Comparison of ENCODE assay signal across 19 cellular contexts in the genomic region with DNA sequence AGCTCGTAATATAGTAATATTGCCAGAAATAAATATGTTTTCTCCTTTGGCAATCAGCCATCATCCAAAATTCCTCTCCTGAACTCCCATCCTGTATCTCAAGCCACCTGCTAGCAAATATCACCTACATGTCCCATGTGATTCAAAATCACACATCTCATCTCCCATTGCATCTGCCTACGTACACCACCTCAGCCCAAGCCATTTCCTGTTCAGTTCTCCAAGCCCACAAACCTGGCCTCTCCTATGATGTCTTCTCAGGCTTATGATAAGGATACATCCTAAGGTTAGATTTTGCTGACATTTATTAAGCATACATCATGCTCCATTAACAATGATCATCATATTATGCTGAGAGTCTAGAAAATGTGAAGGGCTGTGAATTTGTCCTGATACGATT.
"Had no signal": no experiment of that assay in that cellular context is flagged by ENCODE, and none has a peak within 500 bp of the region (broad histone marks: within the 10 kb centered on the region; RNA-seq: fewer than 3 reads in every experiment).

No MANE protein-coding gene starts in this region.

- H3K4me1 ChIP-seq: prostate gland had no signal

- H3K27me3 Mint-ChIP-seq: activated CD4-positive, alpha-beta T cell treated with anti-CD3 and anti-CD28 coated beads, Interleukin-2, amount 10 ng/mL, durations not matched to agents 7 days and 5 days had no signal

- H3K36me3 ChIP-seq: prostate gland had no signal

- H3K4me1 Mint-ChIP-seq: nephron progenitor cell had no signal

- H3K27ac ChIP-seq: epithelial cell of prostate, prostate gland, skin epidermis had no signal

- ATAC-seq: right cardiac atrium; stimulated activated naive CD8-positive, alpha-beta T cell treated with anti-CD3 and anti-CD28 coated beads, Interleukin-15, Interleukin-2, amounts not matched to agents 100 U/mL and 50 U/mL, for 24 hours had no signal

- H3K9me3 ChIP-seq: prostate gland had no signal

- H3K9me3 Mint-ChIP-seq: activated CD4-positive, alpha-beta T cell treated with anti-CD3 and anti-CD28 coated beads, Interleukin-2, amount 10 ng/mL, durations not matched to agents 7 days and 5 days; nephron progenitor cell had no signal

- FAIRE-seq: frontal cortex had no signal

- H3K27ac Mint-ChIP-seq: activated CD4-positive, alpha-beta T cell treated with anti-CD3 and anti-CD28 coated beads, Interleukin-2, amount 10 ng/mL, durations not matched to agents 7 days and 5 days had no signal

- H3K4me3 Mint-ChIP-seq: activated CD4-positive, alpha-beta T cell treated with anti-CD3 and anti-CD28 coated beads, Interleukin-2, amount 10 ng/mL, durations not matched to agents 7 days and 5 days; nephron progenitor cell had no signal

- H3K4me3 ChIP-seq: prostate gland, skin epidermis had no signal

- DNase-seq: activated CD4-positive, alpha-beta T cell treated with anti-CD3 and anti-CD28 coated beads, Interleukin-2, amount 10 ng/mL, durations not matched to agents 7 days and 5 days; activated CD4-positive, CD25-positive, alpha-beta regulatory T cell; activated effector memory CD4-positive, alpha-beta T cell treated with anti-CD3 and anti-CD28 coated beads, Interleukin-2, amount 50 U/mL, for 16 hours; aorta; cortex of kidney; effector CD8-positive, alpha-beta T cell; head of caudate nucleus; mesendoderm; nephron progenitor cell; occipital lobe; right cardiac atrium; stimulated activated CD4-positive, alpha-beta T cell treated with anti-CD3 and anti-CD28 coated beads, Interleukin-15, amount 100 ng/mL, for 24 hours; stimulated activated CD4-positive, alpha-beta T cell treated with anti-CD3 and anti-CD28 coated beads, Interleukin-4, amount 100 ng/mL, for 1 hour; stimulated activated naive CD8-positive, alpha-beta T cell treated with anti-CD3 and anti-CD28 coated beads, Interleukin-15, Interleukin-2, amounts not matched to agents 100 U/mL and 50 U/mL, for 24 hours; trophoblast cell had no signal
